Comparison of ENCODE assay signal across 22 cellular contexts in genomic region chr14:96088131-96088880, GRCh38. TPM values are rescaled to one million over a fixed set of nuclear protein-coding genes. Genes with fewer than 3 reads are reported as not detected.
DNase-seq lines count a peak whose midpoint lies in the region; ATAC-seq and TF ChIP-seq lines count a peak whose summit lies in the region.
"Had no signal": no experiment of that assay in that cellular context is flagged by ENCODE, and none has a peak within 500 bp of the region (broad histone marks: within the 10 kb centered on the region; RNA-seq: fewer than 3 reads in every experiment).

No MANE protein-coding gene starts in this region.

- H3K27ac Mint-ChIP-seq in stimulated activated naive B cell treated with anti-CD40 and anti-IgM and Interleukin-4, amounts not matched to agents 10 μg/mL and 1 μg/mL and 100 μg/mL, for 72 hours, result no peak overlapping the region
- H3K27ac Mint-ChIP-seq: CD4-positive, CD25-positive, alpha-beta regulatory T cell; H9; IgD-negative memory B cell had no signal

- H3K4me1 Mint-ChIP-seq in stimulated activated naive B cell treated with anti-CD40 and anti-IgM and Interleukin-4, amounts not matched to agents 10 μg/mL and 1 μg/mL and 100 μg/mL, for 72 hours, result peaks cover 4 to 9% of the 10 kb centered on the region in 2 donors
- H3K4me1 Mint-ChIP-seq: CD4-positive, CD25-positive, alpha-beta regulatory T cell had no signal

- no peaks in the 10 kb centered on the region for H3K9me3 Mint-ChIP-seq in stimulated activated naive B cell treated with anti-CD40 and anti-IgM and Interleukin-4, amounts not matched to agents 10 μg/mL and 1 μg/mL and 100 μg/mL, for 72 hours
- H3K9me3 Mint-ChIP-seq: CD4-positive, CD25-positive, alpha-beta regulatory T cell; H9; IgD-negative memory B cell had no signal

- no peak for ATAC-seq in sciatic nerve
- ATAC-seq in GM18505 (IDR thresholded peaks at IDR 0.05; ENCODE audit: unreplicated experiment), result no peak
- ATAC-seq in stimulated activated naive B cell treated with anti-CD40 and anti-IgM and Interleukin-4, amounts not matched to agents 10 μg/mL and 1 μg/mL and 100 μg/mL, for 72 hours (replicated peaks), result no peak
- no peak for ATAC-seq in HG03520 (IDR thresholded peaks at IDR 0.05; ENCODE audit: unreplicated experiment)

- intact Hi-C loops in sciatic nerve (cut with DNase I), result no loop called here

- peaks cover 13 to 23% of the 10 kb centered on the region in 2 donors for H3K27me3 Mint-ChIP-seq in stimulated activated naive B cell treated with anti-CD40 and anti-IgM and Interleukin-4, amounts not matched to agents 10 μg/mL and 1 μg/mL and 100 μg/mL, for 72 hours

- no peaks in the 10 kb centered on the region for H3K36me3 Mint-ChIP-seq in stimulated activated naive B cell treated with anti-CD40 and anti-IgM and Interleukin-4, amounts not matched to agents 10 μg/mL and 1 μg/mL and 100 μg/mL, for 72 hours
- H3K36me3 Mint-ChIP-seq: CD4-positive, CD25-positive, alpha-beta regulatory T cell; IgD-negative memory B cell had no signal

- TF ChIP-seq POLR2A in GM18505 (IDR thresholded peaks at IDR 0.05; ENCODE audit: borderline replicate concordance, extremely low read depth, insufficient read depth, insufficient read length), result no peak

- no peak overlapping the region for H3K4me3 Mint-ChIP-seq in stimulated activated naive B cell treated with anti-CD40 and anti-IgM and Interleukin-4, amounts not matched to agents 10 μg/mL and 1 μg/mL and 100 μg/mL, for 72 hours
- H3K4me3 Mint-ChIP-seq: CD4-positive, CD25-positive, alpha-beta regulatory T cell; H9; IgD-negative memory B cell had no signal

- DNase-seq in DMS 273 (lab: John Stamatoyannopoulos, UW; ENCODE audit: unreplicated experiment), result peak; percentile 33
- DNase-seq in DMS 273 treated with DMSO at 0.1 percent for 48 hours (lab: John Stamatoyannopoulos, UW), result no peak
- DNase-seq in NCI-H1694 (lab: John Stamatoyannopoulos, UW), result peak; percentile 46
- peak; percentile 81 for DNase-seq in SK-N-DZ (ENCODE audit: low spot score)
- peak; percentile 44 for DNase-seq in sciatic nerve (ENCODE audit: low spot score)
- no peak for DNase-seq in stimulated activated naive B cell treated with anti-CD40 and anti-IgM and Interleukin-4, amounts not matched to agents 10 μg/mL and 1 μg/mL and 100 μg/mL, for 72 hours
- DNase-seq: CD4-positive, CD25-positive, alpha-beta regulatory T cell; DMS79; H9; Kasumi-1; MG63; NCI-H1048; NCI-H1436; NCI-H2029 treated with DMSO at 0.1 percent for 48 hours; NCI-H2171 treated with DMSO at 0.1 percent for 48 hours; NCI-H446 treated with DMSO at 0.1 percent for 48 hours; NCI-H748 treated with DMSO at 0.1 percent for 48 hours; RPMI8226; SIG-M5 had no signal

RNA-seq across cellular contexts. Expression of gene C14orf132, which starts 49.1 kb away (rescaled TPM):
- 52.2 and 57.9 TPM in 2 replicates for polyA plus RNA-seq in SK-N-DZ (2014; cell fraction: cytosol; rRNA removed)
- polyA plus RNA-seq in SK-N-DZ (2014; cell fraction: nucleus; rRNA removed), result 42.6 and 46.1 TPM in 2 replicates
- 18.7 TPM for total RNA-seq in sciatic nerve

Comparison
In these comparisons a context has a peak if more than half of its experiments do, and no peak if none do; other contexts are left out.
1. DNase-seq: peak in DMS 273 (single experiment), NCI-H1694 (single experiment), SK-N-DZ (single experiment) and sciatic nerve (single experiment); none in DMS 273 treated with DMSO at 0.1 percent for 48 hours (single experiment) and stimulated activated naive B cell treated with anti-CD40 and anti-IgM and Interleukin-4, amounts not matched to agents 10 μg/mL and 1 μg/mL and 100 μg/mL, for 72 hours (single experiment).